ENCODE assay signal across 7 cellular contexts in the genomic region with DNA sequence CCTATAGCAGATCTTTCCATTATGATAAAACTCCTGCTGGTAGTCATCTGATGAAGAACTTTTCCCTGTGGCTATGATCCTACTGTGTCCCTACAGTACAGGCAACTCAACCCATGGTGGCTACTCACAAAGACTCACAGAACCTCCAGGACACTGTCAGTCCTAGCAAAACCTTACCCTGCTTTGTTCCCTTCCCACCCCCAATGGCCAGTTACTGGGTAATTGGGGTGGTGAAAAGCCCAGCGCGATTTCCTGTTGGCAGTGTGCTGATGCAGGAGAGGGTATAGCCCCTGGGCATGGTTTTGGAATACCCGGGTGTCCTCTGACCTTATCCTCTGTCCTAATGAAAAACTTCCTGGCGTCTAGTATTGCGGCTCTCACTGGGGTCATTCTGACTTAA. TPM values are rescaled to one million over a fixed set of nuclear protein-coding genes. Genes with fewer than 3 reads are reported as not detected.
A peak's percentile ranks its signal among the peaks of the same experiment; 100 is the strongest.
DNase-seq lines count a peak whose midpoint lies in the region; ATAC-seq, FAIRE-seq and TF ChIP-seq lines count a peak whose summit lies in the region.

No MANE protein-coding gene starts in this region.

- peaks cover 6% of the 10 kb centered on the region; the same call in 1 of the 2 replicates for H3K9me1 ChIP-seq in IMR-90 (ENCODE audit: insufficient read depth, low read length)

- H3K9ac ChIP-seq in IMR-90 (ENCODE audit: low read depth, low read length) (no peak overlapping the region; the same call in 1 of the 2 replicates), astrocyte (ENCODE audit: low read length) (peak overlapping the region; percentile 88), stomach smooth muscle (ENCODE audit: low read length in 2 of 2) (peak overlapping the region; percentile 84 to 91)

- H3K36me3 ChIP-seq in IMR-90 (ENCODE audit: control insufficient read depth, insufficient read depth, low read length) (no peaks in the 10 kb centered on the region), astrocyte (ENCODE audit: insufficient read depth, low read length) (no peaks in the 10 kb centered on the region), stomach smooth muscle (ENCODE audit: control insufficient read depth in 2 of 2, insufficient read depth in 2 of 2, low read length in 2 of 2) (no peaks in the 10 kb centered on the region)

- intact Hi-C loops in IMR-90 (cut with micrococcal nuclease): no loop called here

- no peaks in the 10 kb centered on the region for H3K27me3 Mint-ChIP-seq in astrocyte (ENCODE audit: low read depth, unreplicated experiment)

- peak overlapping the region; percentile 2; the same call in 1 of the 2 replicates for H3K18ac ChIP-seq in IMR-90 (ENCODE audit: low read depth, low read length)

- BruUV-seq in IMR-90 (replicated peaks; lab: Mats Ljungman, UMichigan): no TSS peak

- no peak overlapping the region; the same call in 1 of the 2 replicates for H3K4me3 ChIP-seq in IMR-90 (ENCODE audit: insufficient read depth, low read depth, low read length)
- peak overlapping the region; percentile 93 for H3K4me3 ChIP-seq in astrocyte (ENCODE audit: insufficient read depth, low read depth, low read length)
- H3K4me3 ChIP-seq in iPS-18c (ENCODE audit: insufficient read depth, low read depth, low read length): peak overlapping the region; percentile 60; the same call in 1 of the 2 replicates
- H3K4me3 ChIP-seq in stomach smooth muscle (ENCODE audit: low read length in 2 of 2): peak overlapping the region; percentile 91 to 93

- ATAC-seq in IMR-90 (ENCODE audit: low read depth) (no peak), HG02763 (IDR thresholded peaks at IDR 0.05; ENCODE audit: unreplicated experiment) (no peak)

- H3K4me2 ChIP-seq in IMR-90 (ENCODE audit: low read depth, low read length): no peak overlapping the region; the same call in 1 of the 2 replicates
- H3K4me2 ChIP-seq in astrocyte (ENCODE audit: low read length): peak overlapping the region; percentile 97

- 0 out of 3 replicates have a peak overlapping the region, but pooled peaks have one; percentile 61 for H2BK15ac ChIP-seq in IMR-90 (ENCODE audit: low read depth, low read length)

- no peak overlapping the region for H3K14ac ChIP-seq in IMR-90 (replicated peaks; ENCODE audit: low read depth, low read length)

- H2AK5ac ChIP-seq in IMR-90 (ENCODE audit: low read depth, low read length): peak overlapping the region; percentile 47; the same call in 1 of the 2 replicates

- H3K4me1 ChIP-seq in IMR-90 (ENCODE audit: control insufficient read depth, insufficient read depth, low read length) (peaks cover 7% of the 10 kb centered on the region), astrocyte (ENCODE audit: insufficient read depth, low read length) (peaks cover 30% of the 10 kb centered on the region), stomach smooth muscle (ENCODE audit: control insufficient read depth, insufficient read depth, low read length) (peaks cover 16% of the 10 kb centered on the region)

- CTCF ChIA-PET in IMR-90 (lab: Yijun Ruan, JAX): no interaction called here

- peaks cover 3 to 25% of the 10 kb centered on the region in 2 experiments; a peak in 2 of 4 replicates for H3K79me1 ChIP-seq in IMR-90 (ENCODE audit: low read depth in 1 of 2, low read length in 2 of 2)

- H3K4me1 Mint-ChIP-seq in astrocyte (ENCODE audit: low read depth, unreplicated experiment): peaks cover 24% of the 10 kb centered on the region

- peaks cover 7% of the 10 kb centered on the region for H3K79me2 ChIP-seq in astrocyte (ENCODE audit: insufficient read depth, low read length)

- TF ChIP-seq POLR2A in IMR-90 (IDR thresholded peaks at IDR 0.05; ENCODE audit: low read depth, low read length): no peak

- no peak overlapping the region for H2AK9ac ChIP-seq in IMR-90 (replicated peaks; ENCODE audit: low read depth, low read length, poor library complexity)

- dilution Hi-C loops in IMR-90 (cut with HindIII; ENCODE audit: low sequenced_read_pairs, unreplicated experiment): no loop called here

- H2BK20ac ChIP-seq in IMR-90 (ENCODE audit: low read depth, low read length): no peak overlapping the region

- H3K4me3 Mint-ChIP-seq in astrocyte (ENCODE audit: unreplicated experiment): peak overlapping the region; percentile 88

- in situ Hi-C loops in IMR-90 (cut with MboI; ENCODE audit: low sequenced_read_pairs): no loop called here

- H4K20me1 ChIP-seq in IMR-90 (ENCODE audit: insufficient read depth, low read length) (peaks cover 13% of the 10 kb centered on the region; the same call in 1 of the 2 replicates), astrocyte (ENCODE audit: insufficient read depth, low read length) (peaks cover 9% of the 10 kb centered on the region)

- TF ChIP-seq CTCF in IMR-90 (conservative IDR thresholded peaks at IDR 0.05; ENCODE audit: low read depth, low read length) (no peak), astrocyte (IDR thresholded peaks at IDR 0.05; ENCODE audit: insufficient read depth, low read depth, low read length) (no peak)

- H2BK120ac ChIP-seq in IMR-90 (ENCODE audit: low read depth, low read length): peak overlapping the region; percentile 80; the same call in 1 of the 2 replicates

- H2BK5ac ChIP-seq in IMR-90 (ENCODE audit: low read depth, low read length, poor library complexity, severe bottlenecking): no peak overlapping the region

- H3K27me3 ChIP-seq in IMR-90 (ENCODE audit: control insufficient read depth, insufficient read depth, low read length) (no peaks in the 10 kb centered on the region), astrocyte (ENCODE audit: insufficient read depth, low read length) (no peaks in the 10 kb centered on the region), stomach smooth muscle (ENCODE audit: control insufficient read depth in 1 of 2, insufficient read depth in 2 of 2, low read length in 2 of 2) (no peaks in the 10 kb centered on the region)

- H4K91ac ChIP-seq in IMR-90 (ENCODE audit: insufficient read depth, low read depth, low read length): no peak overlapping the region

- H2AFZ ChIP-seq in IMR-90 (replicated peaks; ENCODE audit: low read length, poor library complexity): peak overlapping the region; percentile 28
- no peak overlapping the region for H2AFZ ChIP-seq in astrocyte (ENCODE audit: low read depth, low read length)

- FAIRE-seq in astrocyte (lab: Jason Lieb, UNC): no peak

- POLR2A ChIA-PET in IMR-90 (lab: Charles Lee; ENCODE audit: unreplicated experiment): no interaction called here

- DNase-seq in IMR-90: no peak
- DNase-seq in astrocyte (ENCODE audit: low read depth): no peak
- DNase-seq in NCI-H2227 (lab: John Stamatoyannopoulos, UW; ENCODE audit: unreplicated experiment): no peak
- DNase-seq in activated CD4-positive, CD25-positive, alpha-beta regulatory T cell (lab: John Stamatoyannopoulos, UW): no peak

- peaks cover 2% of the 10 kb centered on the region for H3K36me3 Mint-ChIP-seq in astrocyte (ENCODE audit: low read depth, unreplicated experiment)

- no CpG with 5 or more reads among the region's 5 CpGs for WGBS in IMR-90 (ENCODE audit: extremely low coverage in 2 of 2, insufficient read length in 1 of 2), 2 experiments

- peak overlapping the region; percentile 22 for H3K23ac ChIP-seq in IMR-90 (ENCODE audit: low read depth, low read length)

- no peak overlapping the region for H3K27ac Mint-ChIP-seq in astrocyte (ENCODE audit: unreplicated experiment)

- 0 out of 2 replicates have a peak, but pooled peaks cover 3% of the 10 kb centered on the region for H3K9me3 ChIP-seq in IMR-90 (ENCODE audit: control insufficient read depth, insufficient read depth, low read length)
- peaks cover 3% of the 10 kb centered on the region for H3K9me3 ChIP-seq in astrocyte (ENCODE audit: insufficient read depth, low read depth, low read length)
- H3K9me3 ChIP-seq in iPS-18c (ENCODE audit: control insufficient read depth, insufficient read depth, low read length): no peaks in the 10 kb centered on the region
- H3K9me3 ChIP-seq in stomach smooth muscle (ENCODE audit: control insufficient read depth in 2 of 2, low read length in 2 of 2): no peaks in the 10 kb centered on the region

- H3K27ac ChIP-seq in IMR-90 (ENCODE audit: insufficient read depth, low read length): no peak overlapping the region; the same call in 1 of the 2 replicates
- no peak overlapping the region for H3K27ac ChIP-seq in astrocyte (ENCODE audit: low read depth, low read length)
- peak overlapping the region; percentile 80 for H3K27ac ChIP-seq in stomach smooth muscle (ENCODE audit: low read length)

- peak overlapping the region; percentile 61 for H4K5ac ChIP-seq in IMR-90 (ENCODE audit: low read depth, low read length)

- peaks cover 15% of the 10 kb centered on the region for H3K9me3 Mint-ChIP-seq in astrocyte (ENCODE audit: unreplicated experiment)

- H3K56ac ChIP-seq in IMR-90 (ENCODE audit: extremely low read depth, insufficient read depth, low read length): no peak overlapping the region

- TF ChIP-seq RAD21 in IMR-90 (IDR thresholded peaks at IDR 0.05; ENCODE audit: low read length): no peak

- no peak overlapping the region; a peak in 2 of 4 replicates for H4K8ac ChIP-seq in IMR-90 (ENCODE audit: low read depth in 2 of 2, low read length in 2 of 2)

- H3K4ac ChIP-seq in IMR-90 (ENCODE audit: low read depth, low read length): no peak overlapping the region; the same call in 1 of the 2 replicates

TF ChIP-seq in IMR-90, 13 proteins besides CTCF, POLR2A, EP300 and RAD21 (continues in another document):
- TF ChIP-seq MAFK (IDR thresholded peaks at IDR 0.05; ENCODE audit: low read depth, low read length) (no peak), CEBPB (IDR thresholded peaks at IDR 0.05; ENCODE audit: low read depth, low read length) (no peak), CHD1 (IDR thresholded peaks at IDR 0.05; ENCODE audit: low read depth, low read length) (no peak), SMC3 (IDR thresholded peaks at IDR 0.05; ENCODE audit: low read depth, low read length) (no peak), BHLHE40 (IDR thresholded peaks at IDR 0.05; ENCODE audit: low read depth, low read length) (no peak), MXI1 (IDR thresholded peaks at IDR 0.05; ENCODE audit: borderline replicate concordance, low read depth, low read length) (no peak), ELK1 (IDR thresholded peaks at IDR 0.05; ENCODE audit: borderline replicate concordance, low read depth, low read length) (no peak)

RNA-seq across cellular contexts. Expression of gene RGL1, which starts 0.5 kb away (rescaled TPM):
- total RNA-seq in IMR-90 (2012; rRNA removed) (7.5 TPM in 2 replicates), astrocyte (9.6 and 10.1 TPM in 2 replicates)
- 4.4 and 4.7 TPM in 2 replicates for polyA plus RNA-seq in IMR-90 (2012; rRNA removed)
- 2.0 and 2.2 TPM in 2 replicates for polyA plus RNA-seq in IMR-90 (2012; cell fraction: cytosol; rRNA removed)
- polyA plus RNA-seq in IMR-90 (2012; cell fraction: nucleus; rRNA removed; ENCODE audit: low replicate concordance): 3.2 and 9.6 TPM in 2 replicates
